In the genomic region with DNA sequence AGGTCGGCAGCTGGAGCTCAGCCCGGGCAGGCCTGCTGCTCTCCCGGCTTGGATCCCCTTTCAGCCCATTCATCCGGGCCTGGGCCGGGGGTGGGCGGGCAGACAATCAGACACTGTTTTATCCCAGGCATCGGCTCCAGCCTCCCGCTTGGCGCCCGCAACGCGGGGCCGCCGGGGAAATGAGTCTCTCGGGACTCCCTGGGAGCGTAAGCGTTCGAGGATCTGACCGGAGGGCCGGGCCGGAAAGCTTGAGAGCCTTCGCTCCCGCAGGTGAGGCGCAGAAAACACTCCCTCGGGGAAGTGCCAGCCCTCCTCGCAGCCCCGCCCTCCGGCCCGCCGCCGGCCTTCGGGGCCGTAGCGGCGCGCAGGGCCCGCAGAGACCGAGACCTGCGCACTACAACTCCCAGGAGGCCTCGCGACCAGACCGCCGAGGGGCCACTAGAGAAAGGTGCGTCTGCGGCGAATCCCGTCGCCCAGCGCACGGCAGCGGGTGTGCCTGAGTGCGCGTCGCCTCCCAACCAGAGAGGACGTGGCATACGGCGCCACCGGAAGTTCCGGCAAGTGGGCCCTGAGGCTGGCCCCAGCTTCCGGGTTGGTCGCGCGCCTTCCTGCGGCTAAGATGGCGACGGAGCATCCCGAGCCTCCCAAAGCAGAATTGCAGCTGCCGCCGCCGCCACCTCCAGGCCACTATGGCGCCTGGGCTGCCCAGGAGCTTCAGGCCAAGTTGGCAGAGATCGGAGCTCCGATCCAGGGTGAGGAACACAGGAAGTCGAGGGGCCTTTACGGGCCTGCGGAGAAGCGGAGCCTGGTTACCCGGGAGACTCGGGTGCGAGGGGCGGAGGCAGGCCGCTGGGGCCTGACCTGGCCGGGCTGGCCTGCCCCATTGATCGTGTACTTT, we compare ENCODE assay signal across 8 cellular contexts. TPM values are rescaled to one million over a fixed set of nuclear protein-coding genes. Genes with fewer than 3 reads are reported as not detected.
A peak's percentile ranks its signal among the peaks of the same experiment; 100 is the strongest.
DNase-seq lines count a peak whose midpoint lies in the region; ATAC-seq, FAIRE-seq and TF ChIP-seq lines count a peak whose summit lies in the region.

A gene with protein sequence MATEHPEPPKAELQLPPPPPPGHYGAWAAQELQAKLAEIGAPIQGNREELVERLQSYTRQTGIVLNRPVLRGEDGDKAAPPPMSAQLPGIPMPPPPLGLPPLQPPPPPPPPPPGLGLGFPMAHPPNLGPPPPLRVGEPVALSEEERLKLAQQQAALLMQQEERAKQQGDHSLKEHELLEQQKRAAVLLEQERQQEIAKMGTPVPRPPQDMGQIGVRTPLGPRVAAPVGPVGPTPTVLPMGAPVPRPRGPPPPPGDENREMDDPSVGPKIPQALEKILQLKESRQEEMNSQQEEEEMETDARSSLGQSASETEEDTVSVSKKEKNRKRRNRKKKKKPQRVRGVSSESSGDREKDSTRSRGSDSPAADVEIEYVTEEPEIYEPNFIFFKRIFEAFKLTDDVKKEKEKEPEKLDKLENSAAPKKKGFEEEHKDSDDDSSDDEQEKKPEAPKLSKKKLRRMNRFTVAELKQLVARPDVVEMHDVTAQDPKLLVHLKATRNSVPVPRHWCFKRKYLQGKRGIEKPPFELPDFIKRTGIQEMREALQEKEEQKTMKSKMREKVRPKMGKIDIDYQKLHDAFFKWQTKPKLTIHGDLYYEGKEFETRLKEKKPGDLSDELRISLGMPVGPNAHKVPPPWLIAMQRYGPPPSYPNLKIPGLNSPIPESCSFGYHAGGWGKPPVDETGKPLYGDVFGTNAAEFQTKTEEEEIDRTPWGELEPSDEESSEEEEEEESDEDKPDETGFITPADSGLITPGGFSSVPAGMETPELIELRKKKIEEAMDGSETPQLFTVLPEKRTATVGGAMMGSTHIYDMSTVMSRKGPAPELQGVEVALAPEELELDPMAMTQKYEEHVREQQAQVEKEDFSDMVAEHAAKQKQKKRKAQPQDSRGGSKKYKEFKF (plus strand): TSS at position 599 of the 898 bp plus-strand sequence. CDS start 21 bp downstream, at position 620.

- no peaks in the 10 kb centered on the region for H3K9me3 Mint-ChIP-seq in progenitor cell of endocrine pancreas (ENCODE audit: low read depth)

- TF ChIP-seq POLR2A in GM12892 (IDR thresholded peaks at IDR 0.05; ENCODE audit: low read depth, low read length) (peak; percentile 96), adrenal gland (IDR thresholded peaks at IDR 0.05) (peak in 1 of 2 donors; percentile 62)

- DNase-seq in GM12892 (ENCODE audit: insufficient read length) (peak; percentile 98), NCI-H146 (lab: John Stamatoyannopoulos, UW) (peak; percentile 99), T-helper 1 cell (peak; percentile 92 to 100 (median 95)), adrenal gland (peak; percentile 97 to 99 (median 98)), heart right ventricle (peak; percentile 96 to 98), progenitor cell of endocrine pancreas (ENCODE audit: low spot score, unreplicated experiment) (peak; percentile 96), ureter (ENCODE audit: low spot score) (peak; percentile 98)

- H3K27me3 Mint-ChIP-seq in progenitor cell of endocrine pancreas: no peaks in the 10 kb centered on the region

- H3K27me3 ChIP-seq in adrenal gland: peaks cover 7% of the 10 kb centered on the region
- peaks cover 0 to 25% (median 17%) of the 10 kb centered on the region in 7 donors for H3K27me3 ChIP-seq in heart right ventricle

- H3K4me3 Mint-ChIP-seq in progenitor cell of endocrine pancreas (ENCODE audit: low read depth): peak within 1 kb of the TSS; percentile 99

- peaks cover 32% of the 10 kb centered on the region for H3K4me1 Mint-ChIP-seq in progenitor cell of endocrine pancreas (ENCODE audit: low read depth)

- no peaks in the 10 kb centered on the region for H3K9me3 ChIP-seq in adrenal gland (replicated peaks in 1 of 3)
- H3K9me3 ChIP-seq in heart right ventricle: no peaks in the 10 kb centered on the region

- peak within 1 kb of the TSS; percentile 39 to 89 (median 79) for H3K4me3 ChIP-seq in adrenal gland
- peak within 1 kb of the TSS; percentile 77 to 100 (median 97) for H3K4me3 ChIP-seq in heart right ventricle

- peak within 1 kb of the TSS; percentile 98 for H3K27ac Mint-ChIP-seq in progenitor cell of endocrine pancreas

- peak; percentile 100 for FAIRE-seq in GM12892 (lab: Jason Lieb, UNC)

- TF ChIP-seq CTCF in adrenal gland (IDR thresholded peaks at IDR 0.05) (no peak), heart right ventricle (IDR thresholded peaks at IDR 0.05) (peak in 3 of 9 donors; percentile 10 to 17 (median 13)), progenitor cell of endocrine pancreas (IDR thresholded peaks at IDR 0.05; ENCODE audit: unreplicated experiment) (no peak)

- intact Hi-C loops in adrenal gland (cut with DNase I) (no loop called here), heart right ventricle (cut with DNase I) (loop anchor here in 2 of 10 donors (2.0 kb wide), 2 partner anchors 17 to 49 kb away; a partner anchor contains a TSS)

- peak; percentile 93 for ATAC-seq in HG02852 (IDR thresholded peaks at IDR 0.05; ENCODE audit: unreplicated experiment)
- ATAC-seq in heart right ventricle: peak; percentile 96 to 99 (median 98)

- H3K36me3 ChIP-seq in adrenal gland (replicated peaks in 1 of 2): peaks cover 0 to 28% of the 10 kb centered on the region in 2 donors
- peaks cover 0 to 39% (median 22%) of the 10 kb centered on the region in 9 donors for H3K36me3 ChIP-seq in heart right ventricle

- WGBS in adrenal gland, 4 donors: 0% methylated on average over 14 to 84 of the region's 84 CpGs
- WGBS in heart right ventricle, 2 donors: 0% methylated on average over 84 of the region's 84 CpGs

- peak within 1 kb of the TSS in 4 of 5 donors; percentile 69 to 87 (median 78) for H3K27ac ChIP-seq in adrenal gland
- H3K27ac ChIP-seq in heart right ventricle: peak within 1 kb of the TSS; percentile 51 to 97 (median 92)

- peaks cover 11% of the 10 kb centered on the region for H3K36me3 Mint-ChIP-seq in progenitor cell of endocrine pancreas (ENCODE audit: insufficient read depth)

- peaks cover 7 to 20% of the 10 kb centered on the region in 2 donors for H3K4me1 ChIP-seq in adrenal gland (replicated peaks in 1 of 2)
- peaks cover 7 to 53% (median 31%) of the 10 kb centered on the region in 9 donors for H3K4me1 ChIP-seq in heart right ventricle

RNA-seq across cellular contexts. Expression of the gene that starts here (rescaled TPM):
- polyA plus RNA-seq in GM12892 (2012; ENCODE audit: missing spikeins): 134 TPM
- total RNA-seq in adrenal gland (100 to 1,000 TPM; 125 to 177 (median 145) TPM), heart right ventricle (10 to 100 TPM; 62.0 to 89.8 (median 72.7) TPM), progenitor cell of endocrine pancreas (211 and 216 TPM in 2 replicates), ureter (156 TPM)
- polyA plus RNA-seq in adrenal gland (100 to 1,000 TPM; 101 to 196 (median 127) TPM), heart right ventricle (10 to 100 TPM; 46.5 to 94.9 TPM)

Comparison
In these comparisons a context has a peak if more than half of its experiments do, and no peak if none do; other contexts are left out.
1. Peak in every context shown above with its lines: DNase-seq, ATAC-seq, H3K4me3 ChIP-seq and H3K27ac ChIP-seq.